In genomic region chr3:98741121-98741716, GRCh38 we compare ENCODE assay signal across 15 cellular contexts. TPM values are rescaled to one million over a fixed set of nuclear protein-coding genes. Genes with fewer than 3 reads are reported as not detected.
DNase-seq lines count a peak whose midpoint lies in the region; ATAC-seq and TF ChIP-seq lines count a peak whose summit lies in the region.
"Had no signal": no experiment of that assay in that cellular context is flagged by ENCODE, and none has a peak within 500 bp of the region (broad histone marks: within the 10 kb centered on the region; RNA-seq: fewer than 3 reads in every experiment).

No MANE protein-coding gene starts in this region.

- H3K79me2 ChIP-seq in SK-N-SH (ENCODE audit: insufficient read depth) (peaks cover 78% of the 10 kb centered on the region), osteoblast (ENCODE audit: insufficient read depth, low read length) (peaks cover 16% of the 10 kb centered on the region)

- no peaks in the 10 kb centered on the region for H3F3A ChIP-seq in SK-N-SH (replicated peaks; ENCODE audit: insufficient read depth)

- no peak overlapping the region for H3K27ac Mint-ChIP-seq in CD8-positive, alpha-beta memory T cell
- H3K27ac Mint-ChIP-seq: stimulated activated naive CD8-positive, alpha-beta T cell treated with anti-CD3 and anti-CD28 coated beads, Interleukin-15, Interleukin-2, amounts not matched to agents 100 ng/mL and 50 ng/mL, for 24 hours had no signal

- no peaks in the 10 kb centered on the region for H3K27me3 ChIP-seq in SK-N-SH (ENCODE audit: insufficient read depth)
- peaks cover 8% of the 10 kb centered on the region for H3K27me3 ChIP-seq in osteoblast (ENCODE audit: insufficient read depth, low read length)
- H3K27me3 ChIP-seq in CD8-positive, alpha-beta memory T cell (ENCODE audit: insufficient read depth, low read length, poor library complexity, severe bottlenecking): no peaks in the 10 kb centered on the region

- H3K4me3 Mint-ChIP-seq in CD8-positive, alpha-beta memory T cell: no peak overlapping the region
- H3K4me3 Mint-ChIP-seq: stimulated activated naive CD8-positive, alpha-beta T cell treated with anti-CD3 and anti-CD28 coated beads, Interleukin-15, Interleukin-2, amounts not matched to agents 100 ng/mL and 50 ng/mL, for 24 hours had no signal

- H4K20me1 ChIP-seq in SK-N-SH (ENCODE audit: insufficient read depth) (no peaks in the 10 kb centered on the region), osteoblast (ENCODE audit: insufficient read depth, low read length) (no peaks in the 10 kb centered on the region)

- H3K4me2 ChIP-seq in SK-N-SH (no peak overlapping the region), osteoblast (ENCODE audit: insufficient read depth, low read length) (peak overlapping the region; percentile 18)

- H3K9ac ChIP-seq in SK-N-SH: no peak overlapping the region
- H3K9ac ChIP-seq: GM23248 had no signal

- H3K36me3 Mint-ChIP-seq in CD8-positive, alpha-beta memory T cell: no peaks in the 10 kb centered on the region

- H2AFZ ChIP-seq in SK-N-SH (ENCODE audit: low read depth): no peak overlapping the region
- no peak overlapping the region for H2AFZ ChIP-seq in osteoblast (ENCODE audit: low read length)
- H2AFZ ChIP-seq: GM23248 had no signal

- TF ChIP-seq CTCF in HEK293 (tag by site-specific recombination; IDR thresholded peaks at IDR 0.05): no peak
- no peak for TF ChIP-seq CTCF in SK-N-SH (IDR thresholded peaks at IDR 0.05)
- no peak for TF ChIP-seq CTCF in osteoblast (IDR thresholded peaks at IDR 0.05; ENCODE audit: extremely low read depth, low read depth, low read length)

- H3K4me1 ChIP-seq in HEK293 (ENCODE audit: control insufficient read depth, insufficient read depth, low read length) (no peaks in the 10 kb centered on the region), SK-N-SH (ENCODE audit: control insufficient read depth in 1 of 2, insufficient read depth in 2 of 2, low read depth in 1 of 2, low read length in 1 of 2) (peaks cover 7 to 25% of the 10 kb centered on the region in 2 experiments; a peak in 3 of 4 replicates), osteoblast (ENCODE audit: insufficient read depth, low read length) (no peaks in the 10 kb centered on the region)
- H3K4me1 ChIP-seq in CD8-positive, alpha-beta memory T cell (ENCODE audit: insufficient read depth, low read length): no peaks in the 10 kb centered on the region

- H3K9me3 Mint-ChIP-seq in CD8-positive, alpha-beta memory T cell: no peaks in the 10 kb centered on the region
- H3K9me3 Mint-ChIP-seq: stimulated activated naive CD8-positive, alpha-beta T cell treated with anti-CD3 and anti-CD28 coated beads, Interleukin-15, Interleukin-2, amounts not matched to agents 100 ng/mL and 50 ng/mL, for 24 hours had no signal

- peaks cover 10 to 30% of the 10 kb centered on the region in 2 donors for H3K27me3 Mint-ChIP-seq in CD8-positive, alpha-beta memory T cell

- no peak overlapping the region for H3K4me3 ChIP-seq in HEK293 (ENCODE audit: low read depth, low read length)
- no peak overlapping the region for H3K4me3 ChIP-seq in SK-N-SH (ENCODE audit: low read depth in 2 of 2, low read length in 1 of 2)
- no peak overlapping the region for H3K4me3 ChIP-seq in osteoblast (ENCODE audit: insufficient read depth, low read length)
- H3K4me3 ChIP-seq in CD8-positive, alpha-beta memory T cell (ENCODE audit: low read length): no peak overlapping the region
- H3K4me3 ChIP-seq: GM23248, lower lobe of right lung had no signal

- CTCF ChIA-PET in HEK293 (lab: Yijun Ruan, JAX) (interaction anchor here (0.6 kb wide), 1 partner anchor 1122 kb away, joined by 8 read pairs; no protein-coding TSS in a partner anchor), SK-N-SH (lab: Yijun Ruan, JAX) (interaction anchor here (1.3 to 2.1 kb wide), 2 partner anchors 9 to 143 kb away, joined by 3 to 10 read pairs; no protein-coding TSS in a partner anchor)
- CTCF ChIA-PET in CD8-positive, alpha-beta memory T cell (lab: Charles Lee): no interaction called here

- H3K27ac ChIP-seq in HEK293 (ENCODE audit: extremely low read depth, low read depth, low read length) (no peak overlapping the region), SK-N-SH (ENCODE audit: low read depth in 2 of 2, low read length in 1 of 2) (peak overlapping the region; percentile 7 to 12; a peak in 2 of 4 replicates), osteoblast (ENCODE audit: low read depth, low read length) (no peak overlapping the region)
- no peak overlapping the region for H3K27ac ChIP-seq in CD8-positive, alpha-beta memory T cell (ENCODE audit: low read depth, low read length)
- H3K27ac ChIP-seq: GM23248, HL-60, lower lobe of right lung had no signal

- POLR2A ChIA-PET in HEK293 (lab: Yijun Ruan, JAX) (interaction anchor here (0.7 kb wide), 1 partner anchor 571 kb away, joined by 3 read pairs; no protein-coding TSS in a partner anchor), SK-N-SH (lab: Yijun Ruan, JAX) (interaction anchor here (0.6 kb wide), 1 partner anchor 15 kb away, joined by 3 read pairs; no protein-coding TSS in a partner anchor)
- POLR2A ChIA-PET in CD8-positive, alpha-beta memory T cell (lab: Charles Lee): no interaction called here

- no peak for TF ChIP-seq RAD21 in SK-N-SH (IDR thresholded peaks at IDR 0.05; ENCODE audit: low read length)

- H3K9me3 ChIP-seq in HEK293 (ENCODE audit: control insufficient read depth, insufficient read depth, low read depth, low read length) (no peaks in the 10 kb centered on the region), SK-N-SH (no peaks in the 10 kb centered on the region), osteoblast (ENCODE audit: low read depth, low read length) (no peaks in the 10 kb centered on the region)
- no peaks in the 10 kb centered on the region for H3K9me3 ChIP-seq in CD8-positive, alpha-beta memory T cell (ENCODE audit: low read length)
- H3K9me3 ChIP-seq: lower lobe of right lung had no signal

- H3K36me3 ChIP-seq in HEK293 (ENCODE audit: control insufficient read depth in 2 of 2, insufficient read depth in 1 of 2, low read length in 2 of 2) (no peaks in the 10 kb centered on the region), SK-N-SH (replicated peaks in 1 of 2; ENCODE audit: control insufficient read depth in 1 of 2, insufficient read depth in 2 of 2, low read length in 1 of 2) (peaks cover 0 to 3% of the 10 kb centered on the region in 2 experiments), osteoblast (ENCODE audit: insufficient read depth, low read length) (no peaks in the 10 kb centered on the region)
- no peaks in the 10 kb centered on the region for H3K36me3 ChIP-seq in CD8-positive, alpha-beta memory T cell (ENCODE audit: insufficient read depth, low read length)
- H3K36me3 ChIP-seq: lower lobe of right lung had no signal

- no peaks in the 10 kb centered on the region for H3K9me2 ChIP-seq in SK-N-SH

- H3K4me1 Mint-ChIP-seq in CD8-positive, alpha-beta memory T cell: no peaks in the 10 kb centered on the region

- TF ChIP-seq EP300 in SK-N-SH (IDR thresholded peaks at IDR 0.05; ENCODE audit: borderline replicate concordance in 1 of 2, low read depth in 1 of 2, low read length in 1 of 2): no peak

- DNase-seq in SK-N-SH (no peak), glomerular visceral epithelial cell (ENCODE audit: extremely low spot score) (peak; percentile 36), osteoblast (ENCODE audit: insufficient read length, low spot score, missing footprints) (peak; percentile 30), HuH-7 (ENCODE audit: low spot score) (no peak)
- no peak for DNase-seq in CD8-positive, alpha-beta memory T cell
- DNase-seq: activated naive CD4-positive, alpha-beta T cell treated with Interleukin-2 at 50 U/mL for 16 hours; central memory CD4-positive, alpha-beta T cell; GM23248; head of caudate nucleus; lower lobe of right lung had no signal

- ATAC-seq in GM18909 (IDR thresholded peaks at IDR 0.05; ENCODE audit: poor library complexity, unreplicated experiment) (no peak), HG03571 (IDR thresholded peaks at IDR 0.05; ENCODE audit: unreplicated experiment) (no peak)
- ATAC-seq: lower lobe of right lung had no signal

- 56% methylated on average over 5 of the region's 5 CpGs for WGBS in SK-N-SH (ENCODE audit: low lambda C conversion rate)

TF ChIP-seq in HEK293, 187 proteins besides CTCF, POLR2A, EP300 and RAD21 (continues in another document):
- no peak for TF ChIP-seq ZNF830 (tag by site-specific recombination; IDR thresholded peaks at IDR 0.05; ENCODE audit: low read depth)
- TF ChIP-seq EGR2 (tag by site-specific recombination; IDR thresholded peaks at IDR 0.05; ENCODE audit: low read depth): no peak
- TF ChIP-seq OVOL3 (tag by site-specific recombination; IDR thresholded peaks at IDR 0.05): no peak
- TF ChIP-seq SCRT2 (tag by site-specific recombination; IDR thresholded peaks at IDR 0.05): no peak
- TF ChIP-seq ZNF350 (tag by site-specific recombination; IDR thresholded peaks at IDR 0.05): no peak

TF ChIP-seq in SK-N-SH, 30 proteins besides CTCF, POLR2A, EP300 and RAD21 (continues in another document):
- TF ChIP-seq CHD2 (IDR thresholded peaks at IDR 0.05; ENCODE audit: low read length, partially characterized antibody) (no peak), NFIC (IDR thresholded peaks at IDR 0.05; ENCODE audit: borderline replicate concordance) (no peak), JUND (IDR thresholded peaks at IDR 0.05) (peak; percentile 44; the same call in 1 of the 2 replicates), RFX5 (IDR thresholded peaks at IDR 0.05; ENCODE audit: low read length) (no peak), TEAD4 (IDR thresholded peaks at IDR 0.05; ENCODE audit: borderline replicate concordance, insufficient read depth) (no peak), RCOR1 (IDR thresholded peaks at IDR 0.05; ENCODE audit: low read length) (no peak), SIN3A (IDR thresholded peaks at IDR 0.05; ENCODE audit: borderline replicate concordance, low read depth, low read length) (no peak)
- TF ChIP-seq, protein P1, sequence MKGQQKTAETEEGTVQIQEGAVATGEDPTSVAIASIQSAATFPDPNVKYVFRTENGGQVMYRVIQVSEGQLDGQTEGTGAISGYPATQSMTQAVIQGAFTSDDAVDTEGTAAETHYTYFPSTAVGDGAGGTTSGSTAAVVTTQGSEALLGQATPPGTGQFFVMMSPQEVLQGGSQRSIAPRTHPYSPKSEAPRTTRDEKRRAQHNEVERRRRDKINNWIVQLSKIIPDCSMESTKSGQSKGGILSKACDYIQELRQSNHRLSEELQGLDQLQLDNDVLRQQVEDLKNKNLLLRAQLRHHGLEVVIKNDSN (IDR thresholded peaks at IDR 0.05; ENCODE audit: borderline replicate concordance, low read depth): no peak

RNA-seq across cellular contexts. Expression of gene ST3GAL6, which starts 21.9 kb away (rescaled TPM):
- polyA plus RNA-seq in SK-N-SH (2012; rRNA removed): 16.3 and 17.9 TPM in 2 replicates
- 19.4 and 22.4 TPM in 2 replicates for polyA plus RNA-seq in SK-N-SH (2012; cell fraction: cytosol; rRNA removed)
- polyA plus RNA-seq in SK-N-SH (2012; cell fraction: nucleus; rRNA removed): 15.9 and 33.7 TPM in 2 replicates
- total RNA-seq in osteoblast: 2.2 and 2.7 TPM in 2 replicates
- total RNA-seq in CD8-positive, alpha-beta memory T cell: under 1 TPM; 0.20 to 0.31 TPM
- not detected for polyA plus RNA-seq in CD8-positive, alpha-beta memory T cell
- total RNA-seq: GM23248 had no signal

Comparison
In these comparisons a context has a peak if more than half of its experiments do, and no peak if none do; other contexts are left out.
1. H3K27ac ChIP-seq: peak in SK-N-SH (2 of 2); none in HEK293 (single experiment), osteoblast (single experiment) and CD8-positive, alpha-beta memory T cell (single experiment).
2. DNase-seq: peak in glomerular visceral epithelial cell (single experiment) and osteoblast (single experiment); none in SK-N-SH (single experiment), HuH-7 (single experiment) and CD8-positive, alpha-beta memory T cell (0 of 5).
3. Of the 4 proteins assayed by ChIP-seq in both HEK293 and SK-N-SH: peak only in HEK293: none; only in SK-N-SH: PBX3; in both: none; in neither: 3.